In genomic region chr1:18748435-18748834, GRCh38 we compare ENCODE assay signal across 18 cellular contexts.
A peak's percentile ranks its signal among the peaks of the same experiment; 100 is the strongest.
DNase-seq lines count a peak whose midpoint lies in the region; ATAC-seq, FAIRE-seq and TF ChIP-seq lines count a peak whose summit lies in the region.
"Had no signal": no experiment of that assay in that cellular context is flagged by ENCODE, and none has a peak within 500 bp of the region (broad histone marks: within the 10 kb centered on the region; RNA-seq: fewer than 3 reads in every experiment).

No MANE protein-coding gene starts in this region.

- no peaks in the 10 kb centered on the region for H3K36me3 ChIP-seq in bronchial epithelial cell (ENCODE audit: control insufficient read depth, insufficient read depth, low read length)
- no peaks in the 10 kb centered on the region for H3K36me3 ChIP-seq in testis (ENCODE audit: low read depth, missing control alignments)
- H3K36me3 ChIP-seq: BLaER1 treated with 17β-estradiol and CSF1 and Interleukin-3, amounts not matched to agents 10 nM and 100 nM; HAP-1 had no signal

- H3K9me3 Mint-ChIP-seq in activated naive CD4-positive, alpha-beta T cell treated with anti-CD3 and anti-CD28 coated beads, Interleukin-2, amount 50 U/mL, for 72 hours = peaks cover 4 to 7% of the 10 kb centered on the region in 2 donors

- H3K4me1 ChIP-seq in testis = no peaks in the 10 kb centered on the region
- H3K4me1 ChIP-seq: HAP-1 had no signal

- intact Hi-C loops in left colon (cut with DNase I, micrococcal nuclease) = no loop called here
- intact Hi-C loops in testis (cut with DNase I; ENCODE audit: low total_unique reads) = no loop called here

- TF ChIP-seq EP300 in Ishikawa (IDR thresholded peaks at IDR 0.05; ENCODE audit: borderline replicate concordance) = no peak

- TF ChIP-seq RAD21 in Ishikawa (IDR thresholded peaks at IDR 0.05; ENCODE audit: low read depth) = no peak

- TF ChIP-seq POLR2A in testis (IDR thresholded peaks at IDR 0.05) = no peak

- H3K9me3 ChIP-seq in testis = no peaks in the 10 kb centered on the region
- H3K9me3 ChIP-seq: HAP-1 had no signal

- no peak for TF ChIP-seq CTCF in bronchial epithelial cell (IDR thresholded peaks at IDR 0.05; ENCODE audit: insufficient read depth, low read length, severe bottlenecking)
- TF ChIP-seq CTCF in testis (IDR thresholded peaks at IDR 0.05) = no peak

- DNase-seq in bronchial epithelial cell (ENCODE audit: low read depth) (peak; percentile 29), left colon (peak in 1 of 2 donors; percentile 47), testis (peak; percentile 64), occipital lobe (lab: John Stamatoyannopoulos, UW) (no peak)
- no peak for DNase-seq in activated naive CD4-positive, alpha-beta T cell treated with anti-CD3 and anti-CD28 coated beads, Interleukin-2, amount 50 U/mL, for 72 hours (ENCODE audit: low spot score in 2 of 2)
- DNase-seq: Calu3; CD8-positive, alpha-beta T cell; DMS79 treated with DMSO at 0.1 percent for 48 hours; GF-D8; GM23248; IMR-90 had no signal

- ATAC-seq in left colon (peak; percentile 97), GM21619 (IDR thresholded peaks at IDR 0.05; ENCODE audit: unreplicated experiment) (no peak), HG02588 (IDR thresholded peaks at IDR 0.05; ENCODE audit: unreplicated experiment) (no peak)
- no peak for ATAC-seq in activated naive CD4-positive, alpha-beta T cell treated with anti-CD3 and anti-CD28 coated beads, Interleukin-2, amount 50 U/mL, for 72 hours
- ATAC-seq: CD8-positive, alpha-beta T cell had no signal

- H3K4me3 ChIP-seq in bronchial epithelial cell (ENCODE audit: low read depth, low read length) (no peak overlapping the region), testis (no peak overlapping the region)
- H3K4me3 ChIP-seq: BLaER1 treated with 17β-estradiol and CSF1 and Interleukin-3, amounts not matched to agents 10 nM and 100 nM; GM23248; HAP-1 had no signal

- H3K27ac ChIP-seq in testis = no peak overlapping the region
- H3K27ac ChIP-seq: BLaER1 treated with 17β-estradiol and CSF1 and Interleukin-3, amounts not matched to agents 10 nM and 100 nM; GM23248 had no signal

- H3K27me3 ChIP-seq in bronchial epithelial cell (ENCODE audit: control insufficient read depth, insufficient read depth, low read length) (peaks cover 2% of the 10 kb centered on the region), testis (no peaks in the 10 kb centered on the region)
- H3K27me3 ChIP-seq: BLaER1 treated with 17β-estradiol and CSF1 and Interleukin-3, amounts not matched to agents 10 nM and 100 nM had no signal

- H3K36me3 Mint-ChIP-seq in activated naive CD4-positive, alpha-beta T cell treated with anti-CD3 and anti-CD28 coated beads, Interleukin-2, amount 50 U/mL, for 72 hours = peaks cover 0 to 13% of the 10 kb centered on the region in 2 donors
- H3K36me3 Mint-ChIP-seq: CD8-positive, alpha-beta T cell had no signal

- FAIRE-seq in bronchial epithelial cell (lab: Jason Lieb, UNC) = no peak
- FAIRE-seq: HTR-8/SVneo had no signal

- H3K27ac Mint-ChIP-seq in activated naive CD4-positive, alpha-beta T cell treated with anti-CD3 and anti-CD28 coated beads, Interleukin-2, amount 50 U/mL, for 72 hours = no peak overlapping the region
- H3K27ac Mint-ChIP-seq: B cell; CD8-positive, alpha-beta T cell had no signal

- WGBS in testis, 2 donors = 51 to 55% methylated on average over 10 of the region's 10 CpGs

TF ChIP-seq in Ishikawa, 13 proteins besides CTCF, POLR2A, EP300 and RAD21:
- TF ChIP-seq EGR1 (IDR thresholded peaks at IDR 0.05) (0 out of 2 replicates have a peak, but pooled peaks have one; percentile 23), CREB1 (IDR thresholded peaks at IDR 0.05; ENCODE audit: low read depth) (no peak), CEBPB (IDR thresholded peaks at IDR 0.05) (no peak)

Comparison
In these comparisons a context has a peak if more than half of its experiments do, and no peak if none do; other contexts are left out.
1. DNase-seq: peak in bronchial epithelial cell (single experiment) and testis (single experiment); none in occipital lobe (single experiment) and activated naive CD4-positive, alpha-beta T cell treated with anti-CD3 and anti-CD28 coated beads, Interleukin-2, amount 50 U/mL, for 72 hours (0 of 2).